Comparison of ENCODE assay signal across 8 cellular contexts in genomic region chr1:154325583-154326545, GRCh38. TPM values are rescaled to one million over a fixed set of nuclear protein-coding genes. Genes with fewer than 3 reads are reported as not detected.
DNase-seq lines count a peak whose midpoint lies in the region; ATAC-seq, FAIRE-seq and TF ChIP-seq lines count a peak whose summit lies in the region.

No MANE protein-coding gene starts in this region.

- peak overlapping the region; percentile 98 for H3K9ac ChIP-seq in neural cell (ENCODE audit: low read length)

- H3F3A ChIP-seq in neural cell (ENCODE audit: insufficient read depth, low read length, poor library complexity, severe bottlenecking), result no peaks in the 10 kb centered on the region

- peak overlapping the region; percentile 68 for H3K4me2 ChIP-seq in neural cell (ENCODE audit: low read length)

- TF ChIP-seq CTCF in GM13976 (IDR thresholded peaks at IDR 0.05; ENCODE audit: borderline replicate concordance, control extremely low read depth, extremely low read depth, insufficient read depth, missing control alignments) (no peak), gastroesophageal sphincter (IDR thresholded peaks at IDR 0.05) (peak in 3 of 4 experiments; percentile 65 to 86 (median 76)), neural cell (IDR thresholded peaks at IDR 0.05; ENCODE audit: poor library complexity, severe bottlenecking) (peak; percentile 70)

- DNase-seq in AML-193 (lab: John Stamatoyannopoulos, UW), result peak; percentile 3 to 12
- peak; percentile 53 for DNase-seq in GM13976 (ENCODE audit: low spot score)
- peak; percentile 46 for DNase-seq in NCI-H446 treated with DMSO at 0.1 percent for 48 hours (lab: John Stamatoyannopoulos, UW)
- DNase-seq in urothelium cell line (ENCODE audit: low spot score), result peak; percentile 90

- no peaks in the 10 kb centered on the region for H3K27me3 Mint-ChIP-seq in activated naive CD4-positive, alpha-beta T cell treated with anti-CD3 and anti-CD28 coated beads, Interleukin-2, amount 50 U/mL, for 24 hours

- H2AFZ ChIP-seq in neural cell (ENCODE audit: low read depth, low read length), result peak overlapping the region; percentile 76

- H3K4me3 ChIP-seq in gastroesophageal sphincter (peak overlapping the region; percentile 95 to 99), neural cell (ENCODE audit: low read length) (peak overlapping the region; percentile 96)

- H3K27me3 ChIP-seq in gastroesophageal sphincter (no peaks in the 10 kb centered on the region), neural cell (ENCODE audit: insufficient read depth, low read depth, low read length) (no peaks in the 10 kb centered on the region)

- H3K4me1 Mint-ChIP-seq in activated naive CD4-positive, alpha-beta T cell treated with anti-CD3 and anti-CD28 coated beads, Interleukin-2, amount 50 U/mL, for 24 hours, result peaks cover 45% of the 10 kb centered on the region

- no peaks in the 10 kb centered on the region for H3K9me3 Mint-ChIP-seq in activated naive CD4-positive, alpha-beta T cell treated with anti-CD3 and anti-CD28 coated beads, Interleukin-2, amount 50 U/mL, for 24 hours

- ATAC-seq in gastroesophageal sphincter (peak; percentile 60), GM18868 (IDR thresholded peaks at IDR 0.05; ENCODE audit: unreplicated experiment) (no peak)

- no peaks in the 10 kb centered on the region for H3K36me3 Mint-ChIP-seq in activated naive CD4-positive, alpha-beta T cell treated with anti-CD3 and anti-CD28 coated beads, Interleukin-2, amount 50 U/mL, for 24 hours

- H3K9me2 ChIP-seq in neural cell (ENCODE audit: insufficient read depth, low read length), result no peaks in the 10 kb centered on the region

- no peak for TF ChIP-seq RAD21 in neural cell (conservative IDR thresholded peaks at IDR 0.05)

- peaks cover 19% of the 10 kb centered on the region for H3K79me2 ChIP-seq in neural cell (replicated peaks; ENCODE audit: insufficient read depth, low read length)

- H3K9me3 ChIP-seq in gastroesophageal sphincter (no peaks in the 10 kb centered on the region), neural cell (ENCODE audit: low read length) (no peaks in the 10 kb centered on the region)

- H3K4me1 ChIP-seq in gastroesophageal sphincter, result peaks cover 6 to 60% (median 29%) of the 10 kb centered on the region in 3 donors

- H4K20me1 ChIP-seq in neural cell (ENCODE audit: insufficient read depth), result no peaks in the 10 kb centered on the region

- WGBS in gastroesophageal sphincter (ENCODE audit: low coverage in 1 of 2), 2 donors, result 0 to 1% methylated on average over 12 to 30 of the region's 63 CpGs

- H3K27ac ChIP-seq in gastroesophageal sphincter (peak overlapping the region; percentile 93 to 100 (median 98)), neural cell (ENCODE audit: low read length) (peak overlapping the region; percentile 94)

- peak; percentile 52 to 66 for TF ChIP-seq POLR2A in gastroesophageal sphincter (IDR thresholded peaks at IDR 0.05)

- peak overlapping the region; percentile 80 for H3K27ac Mint-ChIP-seq in activated naive CD4-positive, alpha-beta T cell treated with anti-CD3 and anti-CD28 coated beads, Interleukin-2, amount 50 U/mL, for 24 hours

- in situ Hi-C loops in GM13976 (cut with MboI; ENCODE audit: low sequenced_read_pairs, unreplicated experiment), result no loop called here

- H3K36me3 ChIP-seq in gastroesophageal sphincter (peaks cover 0 to 9% of the 10 kb centered on the region in 2 donors), neural cell (ENCODE audit: insufficient read depth, low read length) (peaks cover 2% of the 10 kb centered on the region)

- no peak for FAIRE-seq in urothelium cell line (lab: Jason Lieb, UNC)

- H3K4me3 Mint-ChIP-seq in activated naive CD4-positive, alpha-beta T cell treated with anti-CD3 and anti-CD28 coated beads, Interleukin-2, amount 50 U/mL, for 24 hours, result peak overlapping the region; percentile 95

- no peak for TF ChIP-seq EP300 in gastroesophageal sphincter (IDR thresholded peaks at IDR 0.05)
- TF ChIP-seq EP300 in neural cell (conservative IDR thresholded peaks at IDR 0.05; ENCODE audit: poor library complexity, severe bottlenecking), result no peak

TF ChIP-seq in neural cell, 6 proteins besides CTCF, POLR2A, EP300 and RAD21:
- peak; percentile 19 for TF ChIP-seq SMC3 (conservative IDR thresholded peaks at IDR 0.05; ENCODE audit: poor library complexity)
- peak; percentile 56 for TF ChIP-seq MXI1 (conservative IDR thresholded peaks at IDR 0.05; ENCODE audit: poor library complexity, severe bottlenecking)
- TF ChIP-seq EZH2 (IDR thresholded peaks at IDR 0.05; ENCODE audit: borderline replicate concordance, insufficient read depth, low read length, poor library complexity, severe bottlenecking), result no peak
- peak; percentile 26 for TF ChIP-seq REST (IDR thresholded peaks at IDR 0.05; ENCODE audit: borderline replicate concordance)
- TF ChIP-seq POLR2AphosphoS5 (IDR thresholded peaks at IDR 0.05), result peak; percentile 32

RNA-seq across cellular contexts. Expression of gene ATP8B2, which starts 0.5 kb away (rescaled TPM):
- 100 to 1,000 TPM; 107 to 175 (median 131) TPM for total RNA-seq in gastroesophageal sphincter
- 71.3 and 86.9 TPM in 2 replicates for polyA plus RNA-seq in neural cell
- polyA minus RNA-seq in neural cell, result 63.2 and 76.4 TPM in 2 replicates

RNA-seq across cellular contexts. Expression of gene AQP10, which starts 5.0 kb away (rescaled TPM):
- total RNA-seq in gastroesophageal sphincter, result 1 to 10 TPM in 1 of 4 donors, under 1 TPM in 1, not detected in 2; 0.12 to 1.1 TPM
- polyA plus RNA-seq in neural cell, result not detected in 2 replicates
- polyA minus RNA-seq in neural cell, result 0.49 TPM in 1 of 2 replicates, not detected in the other

RNA-seq across cellular contexts. Expression of gene HAX1, which starts 53.4 kb away (rescaled TPM):
- 100 to 1,000 TPM in 3 of 4 donors, 10 to 100 TPM in 1; 86.7 to 128 (median 120) TPM for total RNA-seq in gastroesophageal sphincter
- 126 and 155 TPM in 2 replicates for polyA plus RNA-seq in neural cell
- polyA minus RNA-seq in neural cell, result 67.2 and 71.2 TPM in 2 replicates

Comparison
In these comparisons a context has a peak if more than half of its experiments do, and no peak if none do; other contexts are left out.
1. DNase-seq: peak in every context shown above with its lines; median percentile 90 in urothelium cell line; 53 in GM13976; 46 in NCI-H446 treated with DMSO at 0.1 percent for 48 hours; 8 in AML-193.